8 cellular contexts compared by ENCODE assay signal in the genomic region with DNA sequence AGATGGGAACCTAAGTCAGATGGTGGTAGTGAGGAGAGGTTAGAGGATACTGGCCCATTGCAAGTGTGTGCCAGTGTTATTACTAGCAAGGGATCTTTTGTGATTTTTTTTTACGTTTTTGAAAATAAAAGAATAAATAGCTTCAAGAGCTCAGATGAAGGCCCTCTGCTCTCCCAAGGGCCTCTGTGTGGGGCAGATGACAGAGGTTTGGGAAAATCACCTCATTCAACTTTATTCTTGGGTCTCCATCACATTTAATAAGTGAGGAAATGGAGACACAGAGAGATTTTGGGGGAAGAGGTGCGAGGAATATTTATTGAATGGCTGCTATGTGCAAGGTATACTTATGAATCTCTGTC. TPM values are rescaled to one million over a fixed set of nuclear protein-coding genes. Genes with fewer than 3 reads are reported as not detected.
DNase-seq lines count a peak whose midpoint lies in the region; ATAC-seq and TF ChIP-seq lines count a peak whose summit lies in the region.

No MANE protein-coding gene starts in this region.

- H3K4me3 Mint-ChIP-seq in activated naive CD8-positive, alpha-beta T cell treated with anti-CD3 and anti-CD28 coated beads for 36 hours: peak overlapping the region; percentile 55
- no peak overlapping the region for H3K4me3 Mint-ChIP-seq in Calu3 (ENCODE audit: low read depth, unreplicated experiment)

- no peak overlapping the region for H3K4me3 ChIP-seq in heart right ventricle
- no peak overlapping the region for H3K4me3 ChIP-seq in muscle layer of duodenum (ENCODE audit: low read depth in 1 of 2, low read length in 2 of 2)
- no peak overlapping the region for H3K4me3 ChIP-seq in vagina

- no peaks in the 10 kb centered on the region for H3K36me3 ChIP-seq in heart right ventricle
- no peaks in the 10 kb centered on the region for H3K36me3 ChIP-seq in muscle layer of duodenum (ENCODE audit: control insufficient read depth in 1 of 2, insufficient read depth in 2 of 2, low read length in 2 of 2)
- H3K36me3 ChIP-seq in vagina: no peaks in the 10 kb centered on the region

- H3K27me3 ChIP-seq in heart right ventricle (no peaks in the 10 kb centered on the region), muscle layer of duodenum (ENCODE audit: low read depth, low read length) (no peaks in the 10 kb centered on the region), vagina (no peaks in the 10 kb centered on the region)

- WGBS in heart right ventricle, 2 donors: 42 to 47% methylated on average over 2 of the region's 2 CpGs

- H3K9me3 ChIP-seq in heart right ventricle (no peaks in the 10 kb centered on the region), muscle layer of duodenum (ENCODE audit: control insufficient read depth in 1 of 2, low read length in 2 of 2) (no peaks in the 10 kb centered on the region), vagina (no peaks in the 10 kb centered on the region)

- H3K4me1 ChIP-seq in heart right ventricle (peaks cover 10 to 63% (median 42%) of the 10 kb centered on the region in 9 donors), muscle layer of duodenum (ENCODE audit: control insufficient read depth in 1 of 2, insufficient read depth in 2 of 2, low read length in 2 of 2) (peaks cover 28 to 39% of the 10 kb centered on the region in 2 donors), vagina (peaks cover 65% of the 10 kb centered on the region)

- H3K36me3 Mint-ChIP-seq in activated naive CD8-positive, alpha-beta T cell treated with anti-CD3 and anti-CD28 coated beads for 36 hours: no peaks in the 10 kb centered on the region
- peaks cover 6% of the 10 kb centered on the region for H3K36me3 Mint-ChIP-seq in Calu3 (ENCODE audit: insufficient read depth, unreplicated experiment)

- no peak for DNase-seq in heart right ventricle
- no peak for DNase-seq in left ventricle myocardium superior
- DNase-seq in activated naive CD8-positive, alpha-beta T cell treated with anti-CD3 and anti-CD28 coated beads for 36 hours: no peak
- DNase-seq in vagina (ENCODE audit: extremely low spot score in 2 of 2): no peak
- no peak for DNase-seq in NCI-H510A (lab: John Stamatoyannopoulos, UW)
- DNase-seq in Calu3: no peak

- no peaks in the 10 kb centered on the region for H3K27me3 Mint-ChIP-seq in activated naive CD8-positive, alpha-beta T cell treated with anti-CD3 and anti-CD28 coated beads for 36 hours
- H3K27me3 Mint-ChIP-seq in Calu3 (ENCODE audit: unreplicated experiment): peaks cover 27% of the 10 kb centered on the region

- intact Hi-C loops in heart right ventricle (cut with DNase I): loop anchor here (1.0 to 10.0 kb wide), 12 partner anchors 42 to 182 kb away; a partner anchor contains a TSS
- intact Hi-C loops in left ventricle myocardium superior (cut with micrococcal nuclease): loop anchor here (10.0 kb wide), 1 partner anchor 172 kb away; no protein-coding TSS in a partner anchor
- intact Hi-C loops in vagina (cut with DNase I): loop anchor here (5.0 kb wide), 1 partner anchor 69 kb away; no protein-coding TSS in a partner anchor
- intact Hi-C loops in Calu3 (cut with micrococcal nuclease; ENCODE audit: unreplicated experiment): loop anchor here (1.0 to 5.0 kb wide), 3 partner anchors 59 to 314 kb away; a partner anchor contains a TSS

- H3K27ac ChIP-seq in heart right ventricle (peak overlapping the region in 9 of 10 donors; percentile 28 to 95 (median 63)), muscle layer of duodenum (ENCODE audit: low read length) (peak overlapping the region; percentile 39), vagina (peak overlapping the region; percentile 93)

- ATAC-seq in heart right ventricle: no peak
- ATAC-seq in left ventricle myocardium superior: no peak
- ATAC-seq in HG02840 (IDR thresholded peaks at IDR 0.05; ENCODE audit: low FRiP score, unreplicated experiment): no peak

- peak overlapping the region; percentile 100 for H3K27ac Mint-ChIP-seq in activated naive CD8-positive, alpha-beta T cell treated with anti-CD3 and anti-CD28 coated beads for 36 hours
- no peak overlapping the region for H3K27ac Mint-ChIP-seq in Calu3 (ENCODE audit: unreplicated experiment)

- no peaks in the 10 kb centered on the region for H3K9me3 Mint-ChIP-seq in activated naive CD8-positive, alpha-beta T cell treated with anti-CD3 and anti-CD28 coated beads for 36 hours
- H3K9me3 Mint-ChIP-seq in Calu3 (ENCODE audit: low read depth, unreplicated experiment): no peaks in the 10 kb centered on the region

- CTCF ChIA-PET in Calu3 (lab: Charles Lee): interaction anchor here (0.7 kb wide), 1 partner anchor 181 kb away, joined by 5 read pairs; no protein-coding TSS in a partner anchor

- TF ChIP-seq POLR2A in vagina (IDR thresholded peaks at IDR 0.05): no peak

- peaks cover 58% of the 10 kb centered on the region for H3K4me1 Mint-ChIP-seq in activated naive CD8-positive, alpha-beta T cell treated with anti-CD3 and anti-CD28 coated beads for 36 hours
- H3K4me1 Mint-ChIP-seq in Calu3 (ENCODE audit: low read depth, unreplicated experiment): peaks cover 9% of the 10 kb centered on the region

- TF ChIP-seq CTCF in heart right ventricle (IDR thresholded peaks at IDR 0.05) (peak in 2 of 9 donors; percentile 30 to 37), vagina (IDR thresholded peaks at IDR 0.05) (no peak), Calu3 (IDR thresholded peaks at IDR 0.05; ENCODE audit: unreplicated experiment) (no peak)

- no TSS peak for BruUV-seq in Calu3 (replicated peaks; lab: Mats Ljungman, UMichigan)

RNA-seq across cellular contexts. Expression of a gene that starts 10.1 kb away (rescaled TPM):
- total RNA-seq in heart right ventricle (1 to 10 TPM; 1.1 to 6.7 (median 1.9) TPM), left ventricle myocardium superior (2.4 TPM), vagina (6.9 TPM), Calu3 (2022) (1.5 and 1.6 TPM in 2 replicates)
- polyA plus RNA-seq in heart right ventricle: 1 to 10 TPM; 2.2 to 5.7 TPM
- total RNA-seq in activated naive CD8-positive, alpha-beta T cell treated with anti-CD3 and anti-CD28 coated beads for 36 hours: 100 to 1,000 TPM; 169 to 170 TPM

RNA-seq across cellular contexts. Expression of a gene that starts 59.8 kb away (rescaled TPM):
- total RNA-seq in heart right ventricle (10 to 100 TPM in 8 of 10 donors, 1 to 10 TPM in 2; 9.2 to 24.0 (median 13.4) TPM), left ventricle myocardium superior (9.5 TPM), vagina (44.9 TPM), Calu3 (2022) (37.2 and 44.5 TPM in 2 replicates)
- polyA plus RNA-seq in heart right ventricle: 10 to 100 TPM; 10.2 to 12.5 TPM
- total RNA-seq in activated naive CD8-positive, alpha-beta T cell treated with anti-CD3 and anti-CD28 coated beads for 36 hours: 100 to 1,000 TPM; 216 to 226 TPM

Comparison
In these comparisons a context has a peak if more than half of its experiments do, and no peak if none do; other contexts are left out.
1. H3K27ac ChIP-seq: peak in every context shown above with its lines; median percentile 93 in vagina; 63 in heart right ventricle; 39 in muscle layer of duodenum.
2. RNA of a gene that starts 10.1 kb away (total RNA-seq): 169 to 170 TPM in activated naive CD8-positive, alpha-beta T cell treated with anti-CD3 and anti-CD28 coated beads for 36 hours; 6.9 TPM in vagina (single experiment), 2.4 TPM in left ventricle myocardium superior (single experiment), 1.1 to 6.7 TPM in heart right ventricle and 1.5 to 1.6 TPM in Calu3; every median in the first group is over 10 times any median in the second.